In the genomic region with DNA sequence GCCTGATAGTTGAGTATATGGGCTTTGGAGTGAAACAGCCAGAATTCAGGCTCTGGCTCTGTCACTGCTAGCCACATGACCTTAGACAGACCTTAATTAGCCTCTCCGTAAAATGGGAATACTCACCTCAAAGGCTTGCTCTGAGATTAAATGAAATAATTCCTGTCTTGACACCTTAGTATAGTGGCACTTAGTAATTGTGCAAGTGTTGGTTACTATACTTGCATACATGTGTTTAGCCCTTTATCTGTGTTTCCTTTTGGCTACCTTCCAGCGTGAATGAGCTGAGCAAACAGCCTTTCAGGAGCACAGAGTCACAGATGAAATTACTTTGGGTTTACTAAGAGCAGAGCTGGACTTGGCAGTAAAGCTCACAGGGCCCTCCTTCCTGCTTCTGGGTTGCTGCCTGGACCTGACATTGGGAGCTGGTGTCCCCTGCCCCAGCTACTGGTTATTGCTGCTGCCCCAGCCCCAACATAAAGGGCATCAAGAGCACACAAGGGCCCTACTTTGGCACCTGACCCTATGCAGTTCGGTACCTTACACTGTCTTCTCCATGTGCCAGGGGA, we compare ENCODE assay signal across 1 cellular context.
TF ChIP-seq lines count a peak whose summit lies in the region.

No MANE protein-coding gene starts in this region.

TF ChIP-seq in HEK293, 187 proteins besides CTCF, POLR2A, EP300 and RAD21 (continued from another document):
- TF ChIP-seq, protein P1, sequence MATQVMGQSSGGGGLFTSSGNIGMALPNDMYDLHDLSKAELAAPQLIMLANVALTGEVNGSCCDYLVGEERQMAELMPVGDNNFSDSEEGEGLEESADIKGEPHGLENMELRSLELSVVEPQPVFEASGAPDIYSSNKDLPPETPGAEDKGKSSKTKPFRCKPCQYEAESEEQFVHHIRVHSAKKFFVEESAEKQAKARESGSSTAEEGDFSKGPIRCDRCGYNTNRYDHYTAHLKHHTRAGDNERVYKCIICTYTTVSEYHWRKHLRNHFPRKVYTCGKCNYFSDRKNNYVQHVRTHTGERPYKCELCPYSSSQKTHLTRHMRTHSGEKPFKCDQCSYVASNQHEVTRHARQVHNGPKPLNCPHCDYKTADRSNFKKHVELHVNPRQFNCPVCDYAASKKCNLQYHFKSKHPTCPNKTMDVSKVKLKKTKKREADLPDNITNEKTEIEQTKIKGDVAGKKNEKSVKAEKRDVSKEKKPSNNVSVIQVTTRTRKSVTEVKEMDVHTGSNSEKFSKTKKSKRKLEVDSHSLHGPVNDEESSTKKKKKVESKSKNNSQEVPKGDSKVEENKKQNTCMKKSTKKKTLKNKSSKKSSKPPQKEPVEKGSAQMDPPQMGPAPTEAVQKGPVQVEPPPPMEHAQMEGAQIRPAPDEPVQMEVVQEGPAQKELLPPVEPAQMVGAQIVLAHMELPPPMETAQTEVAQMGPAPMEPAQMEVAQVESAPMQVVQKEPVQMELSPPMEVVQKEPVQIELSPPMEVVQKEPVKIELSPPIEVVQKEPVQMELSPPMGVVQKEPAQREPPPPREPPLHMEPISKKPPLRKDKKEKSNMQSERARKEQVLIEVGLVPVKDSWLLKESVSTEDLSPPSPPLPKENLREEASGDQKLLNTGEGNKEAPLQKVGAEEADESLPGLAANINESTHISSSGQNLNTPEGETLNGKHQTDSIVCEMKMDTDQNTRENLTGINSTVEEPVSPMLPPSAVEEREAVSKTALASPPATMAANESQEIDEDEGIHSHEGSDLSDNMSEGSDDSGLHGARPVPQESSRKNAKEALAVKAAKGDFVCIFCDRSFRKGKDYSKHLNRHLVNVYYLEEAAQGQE (tag by site-specific recombination; IDR thresholded peaks at IDR 0.05), result no peak
- TF ChIP-seq ZXDB (tag by site-specific recombination; IDR thresholded peaks at IDR 0.05) (no peak), SCRT1 (tag by site-specific recombination; IDR thresholded peaks at IDR 0.05; ENCODE audit: borderline replicate concordance) (no peak), ZEB2 (tag by site-specific recombination; IDR thresholded peaks at IDR 0.05) (no peak), SALL2 (tag by site-specific recombination; IDR thresholded peaks at IDR 0.05; ENCODE audit: borderline replicate concordance) (no peak), ZNF776 (tag by site-specific recombination; IDR thresholded peaks at IDR 0.05; ENCODE audit: borderline replicate concordance) (no peak), ZNF645 (tag by site-specific recombination; IDR thresholded peaks at IDR 0.05) (no peak), ZBTB26 (tag by site-specific recombination; optimal IDR thresholded peaks at IDR 0.05) (no peak), ZNF701 (tag by site-specific recombination; IDR thresholded peaks at IDR 0.05) (no peak), ZNF600 (tag by site-specific recombination; IDR thresholded peaks at IDR 0.05) (no peak)
- TF ChIP-seq, protein P2, sequence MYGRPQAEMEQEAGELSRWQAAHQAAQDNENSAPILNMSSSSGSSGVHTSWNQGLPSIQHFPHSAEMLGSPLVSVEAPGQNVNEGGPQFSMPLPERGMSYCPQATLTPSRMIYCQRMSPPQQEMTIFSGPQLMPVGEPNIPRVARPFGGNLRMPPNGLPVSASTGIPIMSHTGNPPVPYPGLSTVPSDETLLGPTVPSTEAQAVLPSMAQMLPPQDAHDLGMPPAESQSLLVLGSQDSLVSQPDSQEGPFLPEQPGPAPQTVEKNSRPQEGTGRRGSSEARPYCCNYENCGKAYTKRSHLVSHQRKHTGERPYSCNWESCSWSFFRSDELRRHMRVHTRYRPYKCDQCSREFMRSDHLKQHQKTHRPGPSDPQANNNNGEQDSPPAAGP (tag by site-specific recombination; IDR thresholded peaks at IDR 0.05), result no peak
